22 cellular contexts compared by ENCODE assay signal in genomic region chr3:62289922-62290321, GRCh38.
"Had no signal": no experiment of that assay in that cellular context is flagged by ENCODE, and none has a peak within 500 bp of the region (broad histone marks: within the 10 kb centered on the region; RNA-seq: fewer than 3 reads in every experiment).

No MANE protein-coding gene starts in this region.

- H3K27me3 ChIP-seq: esophagus squamous epithelium, gastrocnemius medialis, heart right ventricle, left lung had no signal

- H3K4me1 ChIP-seq: esophagus squamous epithelium, gastrocnemius medialis, heart right ventricle, left lung had no signal

- ATAC-seq: effector memory CD8-positive, alpha-beta T cell; esophagus mucosa; gastrocnemius medialis; heart right ventricle; left cardiac atrium; left lung; left ventricle myocardium superior; lower lobe of right lung; mucosa of descending colon had no signal

- H3K9me3 ChIP-seq: esophagus squamous epithelium, gastrocnemius medialis, heart right ventricle, left lung, lower lobe of right lung, mucosa of descending colon had no signal

- H3K27ac ChIP-seq: epithelial cell of prostate, esophagus squamous epithelium, gastrocnemius medialis, heart right ventricle, left lung, lower lobe of right lung had no signal

- DNase-seq: cortex of kidney; effector CD8-positive, alpha-beta T cell; effector memory CD8-positive, alpha-beta T cell; endodermal cell; erythroblast; esophagus squamous epithelium; foreskin fibroblast; foreskin melanocyte; gastrocnemius medialis; glutamatergic neuron; head of caudate nucleus; heart right ventricle; hippocampal formation; left cardiac atrium; left lung; left ventricle myocardium superior; lower lobe of right lung; mesenchymal stem cell; mucosa of descending colon; naive B cell had no signal

- H3K4me3 ChIP-seq: esophagus squamous epithelium, gastrocnemius medialis, heart right ventricle, left lung, lower lobe of right lung, mucosa of descending colon had no signal
